ENCODE assay signal across 37 cellular contexts in genomic region chr6:142531727-142532126, GRCh38.
DNase-seq lines count a peak whose midpoint lies in the region; ATAC-seq, FAIRE-seq and TF ChIP-seq lines count a peak whose summit lies in the region.
"Had no signal": no experiment of that assay in that cellular context is flagged by ENCODE, and none has a peak within 500 bp of the region (broad histone marks: within the 10 kb centered on the region; RNA-seq: fewer than 3 reads in every experiment).

No MANE protein-coding gene starts in this region.

- H3K9me3 ChIP-seq in sigmoid colon, result peaks cover 0 to 6% (median 1%) of the 10 kb centered on the region in 4 donors
- H3K9me3 ChIP-seq: ovary, upper lobe of right lung had no signal

- no peak for TF ChIP-seq POLR2A in sigmoid colon (IDR thresholded peaks at IDR 0.05)

- H3K27ac ChIP-seq in sigmoid colon, result no peak overlapping the region
- H3K27ac ChIP-seq: A549, heart right ventricle, ovary, Peyer's patch, upper lobe of right lung, VCaP had no signal

- no peak for TF ChIP-seq CTCF in astrocyte of the spinal cord (IDR thresholded peaks at IDR 0.05; ENCODE audit: low read depth, low read length)
- TF ChIP-seq CTCF in sigmoid colon (IDR thresholded peaks at IDR 0.05), result no peak

- in situ Hi-C loops in astrocyte of the spinal cord (cut with HindIII; ENCODE audit: low sequenced_read_pairs), result no loop called here

- intact Hi-C loops in sigmoid colon (cut with DNase I), result no loop called here

- H3K27me3 ChIP-seq in sigmoid colon, result no peaks in the 10 kb centered on the region
- H3K27me3 ChIP-seq: heart right ventricle, ovary, Peyer's patch, upper lobe of right lung had no signal

- FAIRE-seq in GM19239 (lab: Jason Lieb, UNC), result no peak
- FAIRE-seq: A549, D721Med, H1, HepG2, small intestine had no signal

- H3K4me3 ChIP-seq in astrocyte of the spinal cord (ENCODE audit: low read depth, low read length) (no peak overlapping the region), sigmoid colon (no peak overlapping the region)
- H3K4me3 ChIP-seq: A549, heart right ventricle, ovary, Peyer's patch, upper lobe of right lung had no signal

- WGBS in sigmoid colon, 2 donors, result 93 to 95% methylated on average over 1 of the region's 1 CpG

- H3K36me3 ChIP-seq in sigmoid colon, result no peaks in the 10 kb centered on the region
- H3K36me3 ChIP-seq: heart right ventricle, ovary, Peyer's patch, upper lobe of right lung had no signal

- DNase-seq in A172 (ENCODE audit: low spot score) (peak; percentile 35), HT1080 (ENCODE audit: low read depth) (peak; percentile 38), astrocyte of the spinal cord (ENCODE audit: low read depth, low spot score) (peak; percentile 27), kidney tubule cell (ENCODE audit: low spot score) (peak; percentile 97), NCI-H1105 (lab: John Stamatoyannopoulos, UW) (no peak), GM19239 (ENCODE audit: insufficient read length, low spot score) (no peak), sigmoid colon (no peak)
- DNase-seq: activated CD4-positive, alpha-beta T cell treated with anti-CD3 and anti-CD28 coated beads for 48 hours; activated effector memory CD4-positive, alpha-beta T cell treated with anti-CD3 and anti-CD28 coated beads, Interleukin-2, amount 50 U/mL, for 16 hours; AML-193; CD4-positive, CD25-positive, alpha-beta regulatory T cell; DND-41; endodermal cell; foreskin fibroblast; heart right ventricle; Karpas-422; mammary epithelial cell; MV-4-11; NCI-H1436 treated with DMSO at 0.1 percent for 48 hours; NCI-H2081 treated with DMSO at 0.1 percent for 48 hours; NCI-H446 treated with DMSO at 0.1 percent for 48 hours; NCI-H774; ovary; Peyer's patch; retina; SHP77 treated with DMSO at 0.1 percent for 48 hours; small intestine; stimulated activated naive CD4-positive, alpha-beta T cell; T-helper 9 cell; upper lobe of right lung had no signal

- H3K4me1 ChIP-seq in sigmoid colon, result no peaks in the 10 kb centered on the region
- H3K4me1 ChIP-seq: A549, heart right ventricle, Peyer's patch, upper lobe of right lung had no signal

- ATAC-seq in GM21447 (IDR thresholded peaks at IDR 0.05; ENCODE audit: unreplicated experiment), result no peak
- ATAC-seq: A549, esophagus mucosa, heart right ventricle, HepG2, upper lobe of right lung had no signal

- no peak for TF ChIP-seq EP300 in sigmoid colon (IDR thresholded peaks at IDR 0.05)

Comparison
In these comparisons a context has a peak if more than half of its experiments do, and no peak if none do; other contexts are left out.
1. DNase-seq: peak in A172 (single experiment), HT1080 (single experiment), astrocyte of the spinal cord (single experiment) and kidney tubule cell (single experiment); none in NCI-H1105 (single experiment), GM19239 (single experiment) and sigmoid colon (single experiment).